Comparison of ENCODE assay signal across 18 cellular contexts in the genomic region with DNA sequence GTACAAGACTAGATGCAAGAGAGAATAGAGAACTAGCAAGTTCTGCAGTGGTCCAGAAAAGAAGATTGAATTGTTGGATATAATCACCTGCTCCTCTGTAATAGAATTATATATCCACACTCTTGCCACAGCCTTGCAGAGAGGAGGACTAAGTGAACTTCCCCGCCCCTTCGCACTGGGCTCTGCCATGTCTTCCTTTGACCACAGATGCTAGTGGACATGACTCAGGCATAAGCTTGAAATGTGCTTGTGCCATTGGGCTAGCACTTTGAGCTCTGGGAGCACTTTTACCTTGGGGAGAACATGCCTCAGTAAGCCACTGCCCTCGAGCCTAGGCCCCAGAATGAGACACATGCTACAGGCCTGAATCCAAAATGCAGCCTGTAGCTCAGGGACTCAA.
"Had no signal": no experiment of that assay in that cellular context is flagged by ENCODE, and none has a peak within 500 bp of the region (broad histone marks: within the 10 kb centered on the region; RNA-seq: fewer than 3 reads in every experiment).

No MANE protein-coding gene starts in this region.

- H3K27ac ChIP-seq: esophagus muscularis mucosa, right atrium auricular region, spleen, testis, uterus had no signal

- H3K4me3 ChIP-seq: esophagus muscularis mucosa, right atrium auricular region, spleen, testis, uterus had no signal

- H3K9me3 ChIP-seq: esophagus muscularis mucosa, right atrium auricular region, spleen, testis, uterus had no signal

- H3K27me3 ChIP-seq: right atrium auricular region, spleen, testis, uterus had no signal

- DNase-seq: activated B cell treated with CpG ODN at 0.5 μM for 24 hours; activated CD4-positive, alpha-beta T cell treated with anti-CD3 and anti-CD28 coated beads, Interleukin-2, amount 50 U/mL, for 4 hours; activated effector memory CD4-positive, alpha-beta T cell treated with Interleukin-2 at 50 U/mL for 16 hours; activated naive CD4-positive, alpha-beta T cell treated with Interleukin-2 at 50 U/mL for 16 hours; anterior cingulate cortex; dermis blood vessel endothelial cell; effector CD4-positive, alpha-beta T cell; left cardiac atrium; left ventricle myocardium superior; naive thymus-derived CD4-positive, alpha-beta T cell; occipital lobe; spleen; stimulated activated naive CD8-positive, alpha-beta T cell treated with anti-CD3 and anti-CD28 coated beads, Interleukin-15, Interleukin-2, amounts not matched to agents 100 U/mL and 50 U/mL, for 24 hours; T1000; testis; uterus had no signal

- H3K4me1 ChIP-seq: esophagus muscularis mucosa, right atrium auricular region, testis, uterus had no signal

- ATAC-seq: left cardiac atrium; left ventricle myocardium superior; naive thymus-derived CD4-positive, alpha-beta T cell; stimulated activated naive CD8-positive, alpha-beta T cell treated with anti-CD3 and anti-CD28 coated beads, Interleukin-15, Interleukin-2, amounts not matched to agents 100 U/mL and 50 U/mL, for 24 hours had no signal

- H3K36me3 ChIP-seq: esophagus muscularis mucosa, right atrium auricular region, spleen, uterus had no signal
